In genomic region chr3:186080849-186081438, GRCh38 we compare ENCODE assay signal across 19 cellular contexts.
"Had no signal": no experiment of that assay in that cellular context is flagged by ENCODE, and none has a peak within 500 bp of the region (broad histone marks: within the 10 kb centered on the region; RNA-seq: fewer than 3 reads in every experiment).

No MANE protein-coding gene starts in this region.

- H3K9me3 Mint-ChIP-seq: activated CD8-positive, alpha-beta T cell treated with anti-CD3 and anti-CD28 coated beads for 36 hours; activated naive CD8-positive, alpha-beta T cell treated with anti-CD3 and anti-CD28 coated beads for 36 hours; activated T-helper 17 cell treated with anti-CD3 and anti-CD28 coated beads, Interleukin-2, amount 50 U/mL, for 72 hours; natural killer cell; stimulated activated memory B cell treated with anti-CD40 and anti-IgM and Interleukin-4, amounts not matched to agents 10 μg/mL and 1 μg/mL and 100 μg/mL, for 72 hours had no signal

- H3K9me3 ChIP-seq: heart left ventricle, neutrophil, sigmoid colon, thyroid gland had no signal

- DNase-seq: activated CD4-positive, alpha-beta T cell treated with anti-CD3 and anti-CD28 coated beads for 48 hours; activated CD4-positive, CD25-positive, alpha-beta regulatory T cell; activated CD8-positive, alpha-beta T cell treated with anti-CD3 and anti-CD28 coated beads for 36 hours; activated naive CD4-positive, alpha-beta T cell; activated naive CD8-positive, alpha-beta T cell treated with anti-CD3 and anti-CD28 coated beads for 36 hours; activated T-cell treated with anti-CD3 and anti-CD28 coated beads, Interleukin-2, amount 50 U/mL, for 1 hour; amniotic stem cell; erythroblast; heart left ventricle; natural killer cell; sigmoid colon; stimulated activated CD4-positive, alpha-beta T cell treated with anti-CD3 and anti-CD28 coated beads, Interleukin-4, amount 100 ng/mL, for 4 hours; T-helper 1 cell; T-helper 9 cell had no signal

- H3K27ac Mint-ChIP-seq: activated CD8-positive, alpha-beta T cell treated with anti-CD3 and anti-CD28 coated beads for 36 hours; activated naive CD8-positive, alpha-beta T cell treated with anti-CD3 and anti-CD28 coated beads for 36 hours; activated T-helper 17 cell treated with anti-CD3 and anti-CD28 coated beads, Interleukin-2, amount 50 U/mL, for 72 hours; natural killer cell; stimulated activated memory B cell treated with anti-CD40 and anti-IgM and Interleukin-4, amounts not matched to agents 10 μg/mL and 1 μg/mL and 100 μg/mL, for 72 hours had no signal

- ATAC-seq: activated CD8-positive, alpha-beta T cell treated with anti-CD3 and anti-CD28 coated beads for 36 hours; activated T-helper 17 cell treated with anti-CD3 and anti-CD28 coated beads, Interleukin-2, amount 50 U/mL, for 72 hours; heart left ventricle; natural killer cell; stimulated activated memory B cell treated with anti-CD40 and anti-IgM and Interleukin-4, amounts not matched to agents 10 μg/mL and 1 μg/mL and 100 μg/mL, for 72 hours had no signal

- H3K4me1 Mint-ChIP-seq: activated naive CD8-positive, alpha-beta T cell treated with anti-CD3 and anti-CD28 coated beads for 36 hours; activated T-helper 17 cell treated with anti-CD3 and anti-CD28 coated beads, Interleukin-2, amount 50 U/mL, for 72 hours; natural killer cell; stimulated activated memory B cell treated with anti-CD40 and anti-IgM and Interleukin-4, amounts not matched to agents 10 μg/mL and 1 μg/mL and 100 μg/mL, for 72 hours had no signal

- H3K4me3 Mint-ChIP-seq: activated CD8-positive, alpha-beta T cell treated with anti-CD3 and anti-CD28 coated beads for 36 hours; activated naive CD8-positive, alpha-beta T cell treated with anti-CD3 and anti-CD28 coated beads for 36 hours; activated T-helper 17 cell treated with anti-CD3 and anti-CD28 coated beads, Interleukin-2, amount 50 U/mL, for 72 hours; natural killer cell; stimulated activated memory B cell treated with anti-CD40 and anti-IgM and Interleukin-4, amounts not matched to agents 10 μg/mL and 1 μg/mL and 100 μg/mL, for 72 hours had no signal

- H3K4me3 ChIP-seq: heart left ventricle, sigmoid colon, thyroid gland had no signal

- H3K27ac ChIP-seq: heart left ventricle, neutrophil, parathyroid adenoma, sigmoid colon, thyroid gland had no signal

- H3K36me3 Mint-ChIP-seq: activated naive CD8-positive, alpha-beta T cell treated with anti-CD3 and anti-CD28 coated beads for 36 hours; natural killer cell; stimulated activated memory B cell treated with anti-CD40 and anti-IgM and Interleukin-4, amounts not matched to agents 10 μg/mL and 1 μg/mL and 100 μg/mL, for 72 hours had no signal

- H3K27me3 ChIP-seq: heart left ventricle, neutrophil, sigmoid colon, thyroid gland had no signal

- H3K36me3 ChIP-seq: neutrophil had no signal

- H3K27me3 Mint-ChIP-seq: stimulated activated memory B cell treated with anti-CD40 and anti-IgM and Interleukin-4, amounts not matched to agents 10 μg/mL and 1 μg/mL and 100 μg/mL, for 72 hours had no signal

- H3K9ac ChIP-seq: parathyroid adenoma had no signal

- H3K4me1 ChIP-seq: parathyroid adenoma, sigmoid colon had no signal
